In the genomic region with DNA sequence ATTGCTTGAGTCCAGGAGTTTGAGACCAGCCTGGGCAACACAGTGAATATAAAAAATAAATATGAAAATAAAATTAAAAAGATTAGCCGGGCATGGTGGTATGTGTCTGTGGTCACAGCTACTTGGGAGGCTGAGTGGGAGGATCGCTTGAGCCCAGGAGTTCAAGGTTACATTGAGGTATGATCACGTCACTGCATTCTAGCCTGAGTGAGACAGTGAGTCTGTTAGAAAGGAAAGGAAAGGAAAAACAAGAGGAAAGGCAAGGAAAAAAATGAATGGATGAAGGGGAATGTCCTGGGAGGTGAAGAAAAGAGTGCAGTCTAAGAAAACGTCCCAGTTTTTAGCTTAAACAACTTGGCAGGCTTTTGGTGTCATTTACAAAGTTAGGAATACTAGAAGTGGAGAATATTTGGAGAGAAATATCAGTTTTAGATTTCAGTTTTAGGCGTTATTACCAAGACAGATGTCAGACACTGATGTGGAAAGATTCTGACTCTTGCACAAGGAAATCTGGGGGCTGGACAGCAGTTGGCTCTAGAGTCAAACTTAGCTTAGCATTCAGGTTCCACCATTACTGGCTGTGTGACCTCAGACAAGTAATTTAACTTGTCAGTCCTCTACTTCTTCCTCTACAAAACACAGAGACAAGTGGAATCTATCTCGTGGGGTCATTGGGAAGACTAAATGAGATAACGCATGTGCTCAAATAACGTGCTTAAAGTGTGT, we compare ENCODE assay signal across 1 cellular context.
TF ChIP-seq lines count a peak whose summit lies in the region.

No MANE protein-coding gene starts in this region.

TF ChIP-seq in endothelial cell of umbilical vein, 7 proteins besides CTCF, POLR2A, EP300 and RAD21 (continued from another document):
- TF ChIP-seq FOS (IDR thresholded peaks at IDR 0.05; ENCODE audit: borderline replicate concordance, insufficient read depth, low read length), result no peak
- no peak for TF ChIP-seq GATA2 (IDR thresholded peaks at IDR 0.05; ENCODE audit: insufficient read depth, insufficient read length, low read depth, low read length)
- TF ChIP-seq, protein P1, sequence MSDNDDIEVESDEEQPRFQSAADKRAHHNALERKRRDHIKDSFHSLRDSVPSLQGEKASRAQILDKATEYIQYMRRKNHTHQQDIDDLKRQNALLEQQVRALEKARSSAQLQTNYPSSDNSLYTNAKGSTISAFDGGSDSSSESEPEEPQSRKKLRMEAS (IDR thresholded peaks at IDR 0.05; ENCODE audit: insufficient read depth, insufficient read length), result no peak
- TF ChIP-seq EZH2 (IDR thresholded peaks at IDR 0.05; ENCODE audit: borderline replicate concordance, low read depth, low read length, severe bottlenecking), result no peak
- TF ChIP-seq MYC (IDR thresholded peaks at IDR 0.05; ENCODE audit: low read depth, low read length), result no peak
